30 cellular contexts compared by ENCODE assay signal in genomic region chr2:214139630-214140284, GRCh38.
A peak's percentile ranks its signal among the peaks of the same experiment; 100 is the strongest.
DNase-seq lines count a peak whose midpoint lies in the region; ATAC-seq and TF ChIP-seq lines count a peak whose summit lies in the region.
"Had no signal": no experiment of that assay in that cellular context is flagged by ENCODE, and none has a peak within 500 bp of the region (broad histone marks: within the 10 kb centered on the region; RNA-seq: fewer than 3 reads in every experiment).

No MANE protein-coding gene starts in this region.

- no peaks in the 10 kb centered on the region for H3K9me3 Mint-ChIP-seq in WTC11
- no peaks in the 10 kb centered on the region for H3K9me3 Mint-ChIP-seq in mesothelial cell of epicardium
- H3K9me3 Mint-ChIP-seq: CD4-positive, CD25-positive, alpha-beta regulatory T cell; nephron; T-cell had no signal

- H2AFZ ChIP-seq in Loucy (ENCODE audit: low read length), result no peak overlapping the region

- H3K27ac Mint-ChIP-seq in WTC11 (0 out of 2 replicates have a peak overlapping the region, but pooled peaks have one; percentile 70), mesothelial cell of epicardium (peak overlapping the region; percentile 18)
- H3K27ac Mint-ChIP-seq: CD4-positive, CD25-positive, alpha-beta regulatory T cell; nephron; T-cell had no signal

- peaks cover 17% of the 10 kb centered on the region for H3K4me1 Mint-ChIP-seq in WTC11
- peaks cover 15% of the 10 kb centered on the region for H3K4me1 Mint-ChIP-seq in mesothelial cell of epicardium
- H3K4me1 Mint-ChIP-seq: CD4-positive, CD25-positive, alpha-beta regulatory T cell; T-cell had no signal

- TF ChIP-seq EP300 in gastroesophageal sphincter (IDR thresholded peaks at IDR 0.05), result no peak

- H3K27ac ChIP-seq in gastroesophageal sphincter, result no peak overlapping the region
- H3K27ac ChIP-seq: esophagus squamous epithelium, gastrocnemius medialis, Peyer's patch, SJCRH30, thoracic aorta had no signal

- WGBS in gastroesophageal sphincter (ENCODE audit: low coverage in 1 of 2), 2 donors, result 44 to 53% methylated on average over 3 of the region's 3 CpGs

- H3K4me1 ChIP-seq in Loucy (ENCODE audit: insufficient read depth, low read length, poor library complexity, severe bottlenecking) (peaks cover 8% of the 10 kb centered on the region), gastroesophageal sphincter (no peaks in the 10 kb centered on the region)
- H3K4me1 ChIP-seq: esophagus squamous epithelium, gastrocnemius medialis, Peyer's patch, SJCRH30 had no signal

- H3K27me3 ChIP-seq in Loucy (ENCODE audit: insufficient read depth, low read length, poor library complexity, severe bottlenecking), result no peaks in the 10 kb centered on the region
- no peaks in the 10 kb centered on the region for H3K27me3 ChIP-seq in gastroesophageal sphincter
- H3K27me3 ChIP-seq: esophagus squamous epithelium, gastrocnemius medialis, Peyer's patch, SJCRH30 had no signal

- H3K36me3 Mint-ChIP-seq in WTC11 (no peaks in the 10 kb centered on the region), mesothelial cell of epicardium (no peaks in the 10 kb centered on the region)
- H3K36me3 Mint-ChIP-seq: CD4-positive, CD25-positive, alpha-beta regulatory T cell; T-cell had no signal

- H4K20me1 ChIP-seq in Loucy (ENCODE audit: insufficient read depth, low read length, poor library complexity, severe bottlenecking), result no peaks in the 10 kb centered on the region

- H3K79me2 ChIP-seq in Loucy (ENCODE audit: insufficient read depth, low read length), result no peaks in the 10 kb centered on the region

- no peak overlapping the region for H3K4me3 ChIP-seq in Loucy (ENCODE audit: low read length, poor library complexity, severe bottlenecking)
- no peak overlapping the region for H3K4me3 ChIP-seq in gastroesophageal sphincter
- H3K4me3 ChIP-seq: esophagus squamous epithelium, gastrocnemius medialis, Peyer's patch, SJCRH30, thoracic aorta had no signal

- no peaks in the 10 kb centered on the region; the same call in 1 of the 2 replicates for H3F3A ChIP-seq in Loucy (ENCODE audit: low read depth)

- POLR2A ChIA-PET in WTC11 (lab: Charles Lee), result no interaction called here

- 0 out of 2 replicates have a peak, but pooled peaks have one; percentile 28 for ATAC-seq in WTC11
- no peak for ATAC-seq in gastroesophageal sphincter
- ATAC-seq: gastrocnemius medialis; sciatic nerve; stimulated activated naive CD8-positive, alpha-beta T cell treated with anti-CD3 and anti-CD28 coated beads, Interleukin-15, Interleukin-2, amounts not matched to agents 100 U/mL and 50 U/mL, for 24 hours; T-cell had no signal

- H3K36me3 ChIP-seq in Loucy (ENCODE audit: insufficient read depth, low read length), result no peaks in the 10 kb centered on the region
- H3K36me3 ChIP-seq in gastroesophageal sphincter, result no peaks in the 10 kb centered on the region
- H3K36me3 ChIP-seq: esophagus squamous epithelium, gastrocnemius medialis, Peyer's patch, SJCRH30, thoracic aorta had no signal

- H3K4me3 Mint-ChIP-seq in WTC11 (no peak overlapping the region), mesothelial cell of epicardium (no peak overlapping the region)
- H3K4me3 Mint-ChIP-seq: CD4-positive, CD25-positive, alpha-beta regulatory T cell; nephron; T-cell had no signal

- DNase-seq in ELF-1 (ENCODE audit: low read depth, low spot score), result peak; percentile 39
- no peak for DNase-seq in WTC11 (ENCODE audit: low spot score)
- no peak for DNase-seq in mesothelial cell of epicardium (ENCODE audit: low spot score in 2 of 2, unreplicated experiment in 2 of 2)
- DNase-seq in dermis blood vessel endothelial cell, result no peak
- no peak for DNase-seq in NCI-H2227 (lab: John Stamatoyannopoulos, UW; ENCODE audit: unreplicated experiment)
- DNase-seq in NCI-H1105 treated with DMSO at 0.1 percent for 48 hours (lab: John Stamatoyannopoulos, UW), result no peak
- DNase-seq: activated CD4-positive, CD25-positive, alpha-beta regulatory T cell treated with anti-CD3 and anti-CD28 coated beads, Interleukin-2, amount 50 U/mL, for 72 hours; activated gamma-delta T cell; activated T-cell treated with anti-CD3 and anti-CD28 coated beads, Interleukin-2, amount 50 U/mL, for 1 hour; CD4-positive, CD25-positive, alpha-beta regulatory T cell; DMS153; effector memory CD4-positive, alpha-beta T cell; esophagus squamous epithelium; gastrocnemius medialis; GDM1; hypothalamus; Karpas-422; NCI-H1092 treated with DMSO at 0.1 percent for 48 hours; NCI-H2029; NCI-H510A treated with DMSO at 0.1 percent for 48 hours; NK-92 treated with Interleukin-12 subunit alpha and Interleukin-12 subunit beta, amount 100 ng/mL, for 24 hours; Peyer's patch; stimulated activated naive CD8-positive, alpha-beta T cell treated with anti-CD3 and anti-CD28 coated beads, Interleukin-15, Interleukin-2, amounts not matched to agents 100 U/mL and 50 U/mL, for 24 hours; T-cell had no signal

- no peak for TF ChIP-seq POLR2A in gastroesophageal sphincter (IDR thresholded peaks at IDR 0.05)

- no peak overlapping the region for H3K9ac ChIP-seq in Loucy (ENCODE audit: low read depth, low read length, poor library complexity, severe bottlenecking)

- no peaks in the 10 kb centered on the region for H3K9me2 ChIP-seq in Loucy (replicated peaks; ENCODE audit: low read depth, low read length)

- H3K4me2 ChIP-seq in Loucy (ENCODE audit: low read depth, low read length, poor library complexity, severe bottlenecking), result peak overlapping the region; percentile 0

- CTCF ChIA-PET in WTC11 (lab: Charles Lee), result no interaction called here

- H3K9me3 ChIP-seq in Loucy (ENCODE audit: insufficient read depth, low read depth, low read length) (no peaks in the 10 kb centered on the region), gastroesophageal sphincter (no peaks in the 10 kb centered on the region)
- H3K9me3 ChIP-seq: esophagus squamous epithelium, gastrocnemius medialis, Peyer's patch, SJCRH30, thoracic aorta had no signal

- TF ChIP-seq CTCF in Loucy (conservative IDR thresholded peaks at IDR 0.05; ENCODE audit: low read length), result no peak
- TF ChIP-seq CTCF in WTC11 (IDR thresholded peaks at IDR 0.05), result no peak
- no peak for TF ChIP-seq CTCF in mesothelial cell of epicardium (IDR thresholded peaks at IDR 0.05; ENCODE audit: unreplicated experiment)
- TF ChIP-seq CTCF in gastroesophageal sphincter (IDR thresholded peaks at IDR 0.05), result no peak

- H3K27me3 Mint-ChIP-seq in WTC11 (ENCODE audit: low read depth) (no peaks in the 10 kb centered on the region), mesothelial cell of epicardium (ENCODE audit: low read depth) (no peaks in the 10 kb centered on the region)
- H3K27me3 Mint-ChIP-seq: CD4-positive, CD25-positive, alpha-beta regulatory T cell; T-cell had no signal

TF ChIP-seq in WTC11, 78 proteins besides CTCF, POLR2A, EP300 and RAD21:
- TF ChIP-seq MLX (CRISPR knock-in tag; IDR thresholded peaks at IDR 0.05) (no peak), USF2 (CRISPR knock-in tag; IDR thresholded peaks at IDR 0.05) (0 out of 2 replicates have a peak, but pooled peaks have one; percentile 36)
